17 cellular contexts compared by ENCODE assay signal in genomic region chr10:131926253-131926652, GRCh38.
"Had no signal": no experiment of that assay in that cellular context is flagged by ENCODE, and none has a peak within 500 bp of the region (broad histone marks: within the 10 kb centered on the region; RNA-seq: fewer than 3 reads in every experiment).

No MANE protein-coding gene starts in this region.

- H3K9me3 Mint-ChIP-seq: neural crest cell had no signal

- DNase-seq: activated CD4-positive, alpha-beta memory T cell treated with anti-CD3 and anti-CD28 coated beads, Interleukin-2, amount 10 ng/mL, durations not matched to agents 7 days and 5 days; activated CD4-positive, alpha-beta T cell treated with anti-CD3 and anti-CD28 coated beads for 48 hours; activated gamma-delta T cell; activated T-cell treated with anti-CD3 and anti-CD28 coated beads for 4 hours; foreskin fibroblast; immature natural killer cell; lower lobe of right lung; mesendoderm; naive B cell; stimulated activated CD4-positive, alpha-beta T cell treated with anti-CD3 and anti-CD28 coated beads, Interleukin-4, amount 100 ng/mL, for 1 hour; stimulated activated naive CD8-positive, alpha-beta T cell treated with anti-CD3 and anti-CD28 coated beads, Interleukin-15, Interleukin-2, amounts not matched to agents 100 U/mL and 50 U/mL, for 24 hours; upper lobe of right lung had no signal

- H3K36me3 ChIP-seq: lower lobe of right lung, upper lobe of right lung had no signal

- H3K27me3 ChIP-seq: upper lobe of right lung had no signal

- H3K4me3 Mint-ChIP-seq: activated CD4-positive, alpha-beta memory T cell treated with anti-CD3 and anti-CD28 coated beads, Interleukin-2, amount 10 ng/mL, durations not matched to agents 7 days and 5 days; neural crest cell had no signal

- H3K4me3 ChIP-seq: coronary artery, lower lobe of right lung, upper lobe of right lung had no signal

- H3K27me3 Mint-ChIP-seq: activated CD4-positive, alpha-beta memory T cell treated with anti-CD3 and anti-CD28 coated beads, Interleukin-2, amount 10 ng/mL, durations not matched to agents 7 days and 5 days; naive B cell had no signal

- ATAC-seq: activated naive CD4-positive, alpha-beta T cell treated with anti-CD3 and anti-CD28 coated beads, Interleukin-2, amount 50 U/mL, for 72 hours; left lobe of liver; lower lobe of right lung; stimulated activated naive CD8-positive, alpha-beta T cell treated with anti-CD3 and anti-CD28 coated beads, Interleukin-15, Interleukin-2, amounts not matched to agents 100 U/mL and 50 U/mL, for 24 hours; upper lobe of right lung had no signal

- H3K27ac ChIP-seq: coronary artery, lower lobe of right lung, upper lobe of right lung had no signal

- H3K27ac Mint-ChIP-seq: activated CD4-positive, alpha-beta memory T cell treated with anti-CD3 and anti-CD28 coated beads, Interleukin-2, amount 10 ng/mL, durations not matched to agents 7 days and 5 days; activated naive CD4-positive, alpha-beta T cell treated with anti-CD3 and anti-CD28 coated beads, Interleukin-2, amount 50 U/mL, for 72 hours; T-helper 1 cell treated with Interleukin-12 subunit alpha and Interleukin-12 subunit beta and Interleukin-4 antibody, amounts not matched to agents 30 μg/mL and 1 μg/mL, for 36 hours had no signal

- H3K9me3 ChIP-seq: upper lobe of right lung had no signal
